In genomic region chr1:235971571-235972315, GRCh38 we compare ENCODE assay signal across 8 cellular contexts.
DNase-seq lines count a peak whose midpoint lies in the region; ATAC-seq and TF ChIP-seq lines count a peak whose summit lies in the region.

No MANE protein-coding gene starts in this region.

- DNase-seq in HFFc6 = peak; percentile 90
- peak; percentile 99 for DNase-seq in NB4 (ENCODE audit: low read depth)
- DNase-seq in activated naive CD8-positive, alpha-beta T cell treated with anti-CD3 and anti-CD28 coated beads, Interleukin-2, amount 10 ng/mL, durations not matched to agents 7 days and 5 days = peak; percentile 88
- DNase-seq in Right ventricle myocardium inferior (ENCODE audit: missing footprints) = peak; percentile 94
- peak; percentile 92 to 96 (median 94) for DNase-seq in ovary
- peak; percentile 86 to 90 for DNase-seq in thyroid gland

- TF ChIP-seq CTCF in GM12801 (IDR thresholded peaks at IDR 0.05; ENCODE audit: extremely low read depth, insufficient read length) (peak; percentile 12), HFFc6 (IDR thresholded peaks at IDR 0.05) (peak; percentile 89), NB4 (IDR thresholded peaks at IDR 0.05; ENCODE audit: low read depth, low read length) (peak; percentile 66), ovary (IDR thresholded peaks at IDR 0.05) (peak; percentile 82 to 86 (median 82)), thyroid gland (IDR thresholded peaks at IDR 0.05) (peak; percentile 51 to 88 (median 76))

- TF ChIP-seq EP300 in ovary (IDR thresholded peaks at IDR 0.05) = peak; percentile 51

- H3K27me3 ChIP-seq in ovary (no peaks in the 10 kb centered on the region), thyroid gland (no peaks in the 10 kb centered on the region)

- ATAC-seq in SK-N-SH treated with all-trans-retinoic acid at 6 μM for 48 hours (peak; percentile 95), Right ventricle myocardium inferior (peak; percentile 93)
- peak; percentile 98 for ATAC-seq in activated naive CD8-positive, alpha-beta T cell treated with anti-CD3 and anti-CD28 coated beads, Interleukin-2, amount 10 ng/mL, durations not matched to agents 7 days and 5 days (ENCODE audit: low read depth)

- peaks cover 54% of the 10 kb centered on the region for H3K4me1 Mint-ChIP-seq in HFFc6 (ENCODE audit: low read depth)
- H3K4me1 Mint-ChIP-seq in activated naive CD8-positive, alpha-beta T cell treated with anti-CD3 and anti-CD28 coated beads, Interleukin-2, amount 10 ng/mL, durations not matched to agents 7 days and 5 days = peaks cover 19% of the 10 kb centered on the region

- H3K27ac Mint-ChIP-seq in HFFc6 = peak overlapping the region; percentile 97
- H3K27ac Mint-ChIP-seq in activated naive CD8-positive, alpha-beta T cell treated with anti-CD3 and anti-CD28 coated beads, Interleukin-2, amount 10 ng/mL, durations not matched to agents 7 days and 5 days = peak overlapping the region; percentile 96

- H3K27ac ChIP-seq in ovary (peak overlapping the region; percentile 88 to 90), thyroid gland (peak overlapping the region; percentile 77 to 89 (median 83))

- POLR2A ChIA-PET in activated naive CD8-positive, alpha-beta T cell treated with anti-CD3 and anti-CD28 coated beads, Interleukin-2, amount 10 ng/mL, durations not matched to agents 7 days and 5 days (lab: Charles Lee) = interaction anchor here (0.6 to 2.4 kb wide), 18 partner anchors 12 to 468 kb away, joined by 3 to 60 read pairs (median 4); partner anchors contain the start of genes B3GALNT2, LYST and NID1

- no peaks in the 10 kb centered on the region for H3K9me3 Mint-ChIP-seq in HFFc6
- peaks cover 2% of the 10 kb centered on the region for H3K9me3 Mint-ChIP-seq in activated naive CD8-positive, alpha-beta T cell treated with anti-CD3 and anti-CD28 coated beads, Interleukin-2, amount 10 ng/mL, durations not matched to agents 7 days and 5 days

- H3K4me3 Mint-ChIP-seq in HFFc6 = peak overlapping the region; percentile 86
- peak overlapping the region; percentile 83 for H3K4me3 Mint-ChIP-seq in activated naive CD8-positive, alpha-beta T cell treated with anti-CD3 and anti-CD28 coated beads, Interleukin-2, amount 10 ng/mL, durations not matched to agents 7 days and 5 days

- peak; percentile 38 for TF ChIP-seq POLR2A in NB4 (IDR thresholded peaks at IDR 0.05; ENCODE audit: extremely low read depth, insufficient read length)
- TF ChIP-seq POLR2A in ovary (IDR thresholded peaks at IDR 0.05) = peak; percentile 75
- peak in 1 of 2 donors; percentile 22 for TF ChIP-seq POLR2A in thyroid gland (IDR thresholded peaks at IDR 0.05)

- no peaks in the 10 kb centered on the region for H3K36me3 ChIP-seq in ovary
- H3K36me3 ChIP-seq in thyroid gland = no peaks in the 10 kb centered on the region

- H3K4me3 ChIP-seq in NB4 (ENCODE audit: low read depth, low read length) (peak overlapping the region; percentile 53), ovary (peak overlapping the region; percentile 34), thyroid gland (replicated peaks in 1 of 3) (peak overlapping the region in 1 of 3 donors; percentile 21)

- 6 to 8% (median 7%) methylated on average over 29 of the region's 29 CpGs for WGBS in ovary, 3 donors
- WGBS in thyroid gland, 2 donors = 7 to 10% methylated on average over 29 of the region's 29 CpGs

- peaks cover 0 to under 1% of the 10 kb centered on the region in 2 donors for H3K9me3 ChIP-seq in ovary
- no peaks in the 10 kb centered on the region for H3K9me3 ChIP-seq in thyroid gland

- H3K4me1 ChIP-seq in ovary (ENCODE audit: insufficient read depth) = peaks cover 3% of the 10 kb centered on the region
- peaks cover 4 to 5% of the 10 kb centered on the region in 2 donors for H3K4me1 ChIP-seq in thyroid gland

- peaks cover 25% of the 10 kb centered on the region for H3K36me3 Mint-ChIP-seq in HFFc6 (ENCODE audit: low read depth)
- peaks cover 3% of the 10 kb centered on the region for H3K36me3 Mint-ChIP-seq in activated naive CD8-positive, alpha-beta T cell treated with anti-CD3 and anti-CD28 coated beads, Interleukin-2, amount 10 ng/mL, durations not matched to agents 7 days and 5 days

- peaks cover 2% of the 10 kb centered on the region; the same call in 1 of the 2 replicates for H3K27me3 Mint-ChIP-seq in HFFc6 (ENCODE audit: insufficient read depth)
- H3K27me3 Mint-ChIP-seq in activated naive CD8-positive, alpha-beta T cell treated with anti-CD3 and anti-CD28 coated beads, Interleukin-2, amount 10 ng/mL, durations not matched to agents 7 days and 5 days = no peaks in the 10 kb centered on the region

- intact Hi-C loops in Right ventricle myocardium inferior (cut with DNase I) (loop anchor here (1.0 to 5.0 kb wide), 2 partner anchors 105 to 459 kb away; partner anchors contain the start of gene LYST), ovary (cut with DNase I) (loop anchor here in 2 of 4 donors (5.0 to 10.0 kb wide), 2 partner anchors 93 to 96 kb away; partner anchors contain the start of gene NID1 (in 2 of the 2)), thyroid gland (cut with DNase I) (loop anchor here (5.0 to 10.0 kb wide), 2 partner anchors 109 to 457 kb away; no protein-coding TSS in a partner anchor)

TF ChIP-seq in SK-N-SH treated with all-trans-retinoic acid at 6 μM for 48 hours, 23 proteins besides CTCF, POLR2A, EP300 and RAD21:
- no peak for TF ChIP-seq RARB (CRISPR knock-in tag; IDR thresholded peaks at IDR 0.05)
- TF ChIP-seq GLIS3 (CRISPR knock-in tag; IDR thresholded peaks at IDR 0.05) = no peak
- TF ChIP-seq PPARA (CRISPR knock-in tag; IDR thresholded peaks at IDR 0.05; ENCODE audit: borderline replicate concordance) = no peak
- no peak for TF ChIP-seq ARNTL (CRISPR knock-in tag; IDR thresholded peaks at IDR 0.05; ENCODE audit: borderline replicate concordance, low read depth)
- no peak for TF ChIP-seq CSRNP3 (CRISPR knock-in tag; IDR thresholded peaks at IDR 0.05)
- TF ChIP-seq ZC3H10 (CRISPR knock-in tag; IDR thresholded peaks at IDR 0.05) = no peak

Comparison
In these comparisons a context has a peak if more than half of its experiments do, and no peak if none do; other contexts are left out.
1. CTCF ChIP-seq: peak in every context shown above with its lines; median percentile 89 in HFFc6; 82 in ovary; 76 in thyroid gland; 66 in NB4; 12 in GM12801.